ENCODE assay signal across 10 cellular contexts in genomic region chr11:96332236-96332761, GRCh38. TPM values are rescaled to one million over a fixed set of nuclear protein-coding genes. Genes with fewer than 3 reads are reported as not detected.
DNase-seq lines count a peak whose midpoint lies in the region; ATAC-seq, FAIRE-seq and TF ChIP-seq lines count a peak whose summit lies in the region.
"Had no signal": no experiment of that assay in that cellular context is flagged by ENCODE, and none has a peak within 500 bp of the region (broad histone marks: within the 10 kb centered on the region; RNA-seq: fewer than 3 reads in every experiment).

No MANE protein-coding gene starts in this region.

- TF ChIP-seq CTCF in A549 (IDR thresholded peaks at IDR 0.05) (no peak), endothelial cell (IDR thresholded peaks at IDR 0.05; ENCODE audit: unreplicated experiment) (no peak)

- WGBS in A549 (ENCODE audit: missing lambda C conversion rate): 69% methylated on average over 8 of the region's 8 CpGs

- no peak; a peak in 1 of 6 replicates for ATAC-seq in A549
- no peak for ATAC-seq in naive thymus-derived CD8-positive, alpha-beta T cell
- ATAC-seq in GM21423 (IDR thresholded peaks at IDR 0.05; ENCODE audit: unreplicated experiment): no peak

- FAIRE-seq in A549 (lab: Jason Lieb, UNC): no peak

- H3K36me3 Mint-ChIP-seq in endothelial cell (ENCODE audit: low read depth, unreplicated experiment): no peaks in the 10 kb centered on the region
- H3K36me3 Mint-ChIP-seq in naive thymus-derived CD8-positive, alpha-beta T cell: peaks cover 4 to 71% (median 18%) of the 10 kb centered on the region in 3 donors

- peak overlapping the region; percentile 32; the same call in 2 of the 3 replicates for H3K4me2 ChIP-seq in A549

- no peaks in the 10 kb centered on the region for H3K27me3 Mint-ChIP-seq in endothelial cell (ENCODE audit: unreplicated experiment)
- H3K27me3 Mint-ChIP-seq in naive thymus-derived CD8-positive, alpha-beta T cell: no peaks in the 10 kb centered on the region

- no peaks in the 10 kb centered on the region for H3K27me3 ChIP-seq in HUES6 (ENCODE audit: control insufficient read depth, insufficient read depth, low read length)

- H3K4me3 Mint-ChIP-seq in endothelial cell (ENCODE audit: unreplicated experiment): no peak overlapping the region
- peak overlapping the region; percentile 13 to 71 (median 42) for H3K4me3 Mint-ChIP-seq in naive thymus-derived CD8-positive, alpha-beta T cell

- no peak for TF ChIP-seq EP300 in A549 (IDR thresholded peaks at IDR 0.05)

- H3K27ac ChIP-seq in A549 (no peak overlapping the region), HUES6 (ENCODE audit: low read depth, low read length) (peak overlapping the region; percentile 16; the same call in 1 of the 2 replicates)

- no peaks in the 10 kb centered on the region for H3K9me3 ChIP-seq in A549
- no peaks in the 10 kb centered on the region for H3K9me3 ChIP-seq in HUES6 (ENCODE audit: control insufficient read depth, insufficient read depth, low read depth, low read length)

- H3K36me3 ChIP-seq in HUES6 (ENCODE audit: control insufficient read depth, insufficient read depth, low read length): no peaks in the 10 kb centered on the region

- TF ChIP-seq POLR2A in A549 (IDR thresholded peaks at IDR 0.05; ENCODE audit: low read length): no peak

- H3K4me1 ChIP-seq in A549 (peaks cover 36% of the 10 kb centered on the region), HUES6 (ENCODE audit: control insufficient read depth, insufficient read depth, low read length) (peaks cover 70% of the 10 kb centered on the region)

- peaks cover 17% of the 10 kb centered on the region for H3K4me1 Mint-ChIP-seq in endothelial cell (ENCODE audit: unreplicated experiment)
- peaks cover 54 to 94% (median 90%) of the 10 kb centered on the region in 4 donors for H3K4me1 Mint-ChIP-seq in naive thymus-derived CD8-positive, alpha-beta T cell

- H3K9me3 Mint-ChIP-seq in endothelial cell (ENCODE audit: unreplicated experiment): no peaks in the 10 kb centered on the region
- no peaks in the 10 kb centered on the region for H3K9me3 Mint-ChIP-seq in naive thymus-derived CD8-positive, alpha-beta T cell

- H3K27ac Mint-ChIP-seq in endothelial cell (ENCODE audit: unreplicated experiment): peak overlapping the region; percentile 40
- peak overlapping the region; percentile 3 to 84 (median 53) for H3K27ac Mint-ChIP-seq in naive thymus-derived CD8-positive, alpha-beta T cell

- TF ChIP-seq RAD21 in A549 (conservative IDR thresholded peaks at IDR 0.05 in 1 of 2, IDR thresholded peaks at IDR 0.05 in 1 of 2): no peak

- no peak overlapping the region for H3K9ac ChIP-seq in HUES6 (ENCODE audit: low read length)

- H3K4me3 ChIP-seq in A549 (no peak overlapping the region), HUES6 (ENCODE audit: low read depth, low read length) (no peak overlapping the region)

- DNase-seq in A549 (ENCODE audit: low read depth in 1 of 2, low spot score in 1 of 2): no peak
- DNase-seq in endothelial cell (ENCODE audit: low spot score): no peak
- no peak for DNase-seq in naive thymus-derived CD8-positive, alpha-beta T cell
- no peak for DNase-seq in GM19240 (ENCODE audit: insufficient read length, low spot score)
- no peak for DNase-seq in HT-29 (ENCODE audit: low spot score)
- no peak for DNase-seq in cerebellar nuclear complex (lab: John Stamatoyannopoulos, UW)
- DNase-seq: NCI-H1417 treated with DMSO at 0.1 percent for 48 hours, substantia nigra had no signal

- CTCF ChIA-PET in A549 (lab: Yijun Ruan, JAX): interaction anchor here (1.3 to 4.0 kb wide), 2 partner anchors 11 to 496 kb away, joined by 4 to 15 read pairs; partner anchors contain the start of gene MAML2

- POLR2A ChIA-PET in A549 (lab: Yijun Ruan, JAX): no interaction called here
- POLR2A ChIA-PET in naive thymus-derived CD8-positive, alpha-beta T cell (lab: Charles Lee): interaction anchor here (0.6 to 1.3 kb wide), 3 partner anchors 7 to 118 kb away, joined by 3 read pairs; no protein-coding TSS in a partner anchor

TF ChIP-seq in A549, 52 proteins besides CTCF, POLR2A, EP300 and RAD21:
- TF ChIP-seq ZFP36 (IDR thresholded peaks at IDR 0.05; ENCODE audit: borderline replicate concordance, partially characterized antibody) (no peak), ZC3H11A (IDR thresholded peaks at IDR 0.05) (no peak), RCOR1 (IDR thresholded peaks at IDR 0.05; ENCODE audit: low read depth, low read length) (no peak), HOXB5 (CRISPR knock-in tag; IDR thresholded peaks at IDR 0.05) (no peak), NFE2L2 (conservative IDR thresholded peaks at IDR 0.05; ENCODE audit: low read length) (no peak), MAZ (IDR thresholded peaks at IDR 0.05; ENCODE audit: borderline replicate concordance, low read depth, low read length) (no peak), USF2 (IDR thresholded peaks at IDR 0.05) (no peak), MYC (IDR thresholded peaks at IDR 0.05; ENCODE audit: borderline replicate concordance, low read length) (no peak), PHF8 (IDR thresholded peaks at IDR 0.05; ENCODE audit: borderline replicate concordance, low read depth) (no peak), KDM5A (IDR thresholded peaks at IDR 0.05) (no peak), TP53 (CRISPR knock-in tag; IDR thresholded peaks at IDR 0.05) (no peak), NR3C1 (IDR thresholded peaks at IDR 0.05) (no peak)

RNA-seq across cellular contexts. Expression of gene MAML2, which starts 10.7 kb away (rescaled TPM):
- 2.5 and 3.2 TPM in 2 replicates for polyA plus RNA-seq in A549 (2011; rRNA removed)
- polyA plus RNA-seq in A549 (2012; cell fraction: cytosol; rRNA removed): 1.3 and 1.9 TPM in 2 replicates
- 0.99 and 1.9 TPM in 2 replicates for polyA plus RNA-seq in A549 (2012; cell fraction: nucleus; rRNA removed)
- 1.3 to 1.7 TPM (median 1.5 TPM) in 3 replicates for polyA plus RNA-seq in A549 (2017; fragmentation: RNase III; extraction: RNeasy Plus Mini Kit Qiagen cat#74134 plus additional on column Dnase treatment)
- 5.5 and 6.0 TPM in 2 replicates for polyA minus RNA-seq in A549 (2011; rRNA and poly(A)+ RNA removed)
- 6.2 TPM for total RNA-seq in endothelial cell (ENCODE audit: unreplicated experiment)
- total RNA-seq in naive thymus-derived CD8-positive, alpha-beta T cell: 10 to 100 TPM; 68.2 to 68.5 TPM
- polyA plus RNA-seq in naive thymus-derived CD8-positive, alpha-beta T cell: 10 to 100 TPM in 2 of 3 donors, 1 to 10 TPM in 1; 6.6 to 33.0 (median 15.3) TPM
- 4.8 and 5.2 TPM in 2 replicates for total RNA-seq in HT-29 (2014; rRNA removed; shearing (Covaris generic))

RNA-seq across cellular contexts. Expression of gene CCDC82, which starts 57.4 kb away (rescaled TPM):
- polyA plus RNA-seq in A549 (2011; rRNA removed) (13.1 and 27.6 TPM in 2 replicates), A549 (2017; fragmentation: RNase III; extraction: RNeasy Plus Mini Kit Qiagen cat#74134 plus additional on column Dnase treatment) (17.6 to 18.2 TPM (median 18.1 TPM) in 3 replicates)
- 2.4 and 2.8 TPM in 2 replicates for polyA plus RNA-seq in A549 (2012; cell fraction: cytosol; rRNA removed)
- polyA plus RNA-seq in A549 (2012; cell fraction: nucleus; rRNA removed): 3.1 and 5.8 TPM in 2 replicates
- 4.5 TPM in 2 replicates for polyA minus RNA-seq in A549 (2011; rRNA and poly(A)+ RNA removed)
- 34.1 TPM for total RNA-seq in endothelial cell (ENCODE audit: unreplicated experiment)
- total RNA-seq in naive thymus-derived CD8-positive, alpha-beta T cell: 10 to 100 TPM; 31.9 to 36.0 TPM
- polyA plus RNA-seq in naive thymus-derived CD8-positive, alpha-beta T cell: 10 to 100 TPM; 14.2 to 21.4 (median 18.0) TPM
- 7.6 and 9.5 TPM in 2 replicates for total RNA-seq in HT-29 (2014; rRNA removed; shearing (Covaris generic))

RNA-seq across cellular contexts. Expression of gene JRKL, which starts 57.5 kb away (rescaled TPM):
- 7.1 and 9.7 TPM in 2 replicates for polyA plus RNA-seq in A549 (2011; rRNA removed)
- 1.4 TPM in 2 replicates for polyA plus RNA-seq in A549 (2012; cell fraction: cytosol; rRNA removed)
- 0.55 and 0.89 TPM in 2 replicates for polyA plus RNA-seq in A549 (2012; cell fraction: nucleus; rRNA removed)
- 9.7 to 10.6 TPM (median 10.4 TPM) in 3 replicates for polyA plus RNA-seq in A549 (2017; fragmentation: RNase III; extraction: RNeasy Plus Mini Kit Qiagen cat#74134 plus additional on column Dnase treatment)
- 1.8 and 2.1 TPM in 2 replicates for polyA minus RNA-seq in A549 (2011; rRNA and poly(A)+ RNA removed)
- 7.2 TPM for total RNA-seq in endothelial cell (ENCODE audit: unreplicated experiment)
- 10 to 100 TPM; 12.5 to 13.4 TPM for total RNA-seq in naive thymus-derived CD8-positive, alpha-beta T cell
- polyA plus RNA-seq in naive thymus-derived CD8-positive, alpha-beta T cell: 1 to 10 TPM; 1.4 to 5.4 (median 2.8) TPM
- 4.5 and 5.1 TPM in 2 replicates for total RNA-seq in HT-29 (2014; rRNA removed; shearing (Covaris generic))
